Comparison of ENCODE assay signal across 1 cellular context in genomic region chr9:117958726-117959125, GRCh38.
TF ChIP-seq lines count a peak whose summit lies in the region.

No MANE protein-coding gene starts in this region.

TF ChIP-seq in GM23338, 12 proteins besides CTCF, POLR2A, EP300 and RAD21 (continued from another document):
- TF ChIP-seq ZNF462 (CRISPR knock-in tag; IDR thresholded peaks at IDR 0.05) (no peak), STAT1 (IDR thresholded peaks at IDR 0.05; ENCODE audit: unreplicated experiment) (no peak), POLR2AphosphoS5 (IDR thresholded peaks at IDR 0.05; ENCODE audit: low read depth) (no peak)
